ENCODE assay signal across 19 cellular contexts in the genomic region with DNA sequence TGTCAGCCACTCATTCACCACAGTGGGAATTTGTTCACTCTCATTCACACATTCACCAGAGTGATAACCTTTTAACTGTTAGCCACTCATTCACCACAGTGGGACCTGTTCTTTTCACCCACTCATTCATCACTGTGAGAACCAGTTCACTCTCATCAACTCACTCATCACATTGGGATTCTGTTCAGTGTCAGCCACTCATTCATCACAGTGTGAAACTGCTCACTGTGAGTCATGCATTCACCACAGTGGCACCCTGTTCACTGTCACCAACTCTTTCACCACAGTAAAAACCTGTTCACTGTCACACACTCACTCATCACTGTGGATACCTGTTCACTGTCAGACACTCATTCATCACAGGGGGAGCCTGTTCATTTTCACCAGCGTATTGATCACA.
DNase-seq lines count a peak whose midpoint lies in the region; FAIRE-seq lines count a peak whose summit lies in the region.
"Had no signal": no experiment of that assay in that cellular context is flagged by ENCODE, and none has a peak within 500 bp of the region (broad histone marks: within the 10 kb centered on the region; RNA-seq: fewer than 3 reads in every experiment).

No MANE protein-coding gene starts in this region.

- no peaks in the 10 kb centered on the region for H3K4me1 Mint-ChIP-seq in activated naive CD4-positive, alpha-beta T cell treated with anti-CD3 and anti-CD28 coated beads, Interleukin-2, amount 50 U/mL, for 24 hours

- H3K9me3 Mint-ChIP-seq in activated naive CD4-positive, alpha-beta T cell treated with anti-CD3 and anti-CD28 coated beads, Interleukin-2, amount 50 U/mL, for 24 hours, result peaks cover 94% of the 10 kb centered on the region

- no peak for DNase-seq in activated naive CD4-positive, alpha-beta T cell treated with anti-CD3 and anti-CD28 coated beads, Interleukin-2, amount 50 U/mL, for 16 hours
- no peak for DNase-seq in HTR-8/SVneo (ENCODE audit: insufficient read length, low spot score)
- peak; percentile 29 for DNase-seq in RKO (ENCODE audit: low spot score)
- DNase-seq in kidney tubule cell (ENCODE audit: low spot score), result peak; percentile 10
- DNase-seq in DMS153 (lab: John Stamatoyannopoulos, UW), result no peak
- no peak for DNase-seq in HuH-7.5 (ENCODE audit: low spot score)
- DNase-seq: C1 segment of cervical spinal cord; Caco-2; CD4-positive, alpha-beta memory T cell; DMS79; EL; GDM1; GM23248; H7; HCEC 1CT had no signal

- H3K36me3 Mint-ChIP-seq in activated naive CD4-positive, alpha-beta T cell treated with anti-CD3 and anti-CD28 coated beads, Interleukin-2, amount 50 U/mL, for 24 hours, result peaks cover 34% of the 10 kb centered on the region

- FAIRE-seq in HTR-8/SVneo (lab: Jason Lieb, UNC), result peak; percentile 52
- FAIRE-seq: GM12878, GM19239, H1 had no signal

- H3K4me3 Mint-ChIP-seq in activated naive CD4-positive, alpha-beta T cell treated with anti-CD3 and anti-CD28 coated beads, Interleukin-2, amount 50 U/mL, for 24 hours, result no peak overlapping the region
- H3K4me3 Mint-ChIP-seq: CD4-positive, alpha-beta memory T cell had no signal

- peaks cover 7% of the 10 kb centered on the region for H3K27me3 Mint-ChIP-seq in activated naive CD4-positive, alpha-beta T cell treated with anti-CD3 and anti-CD28 coated beads, Interleukin-2, amount 50 U/mL, for 24 hours

- H3K27ac Mint-ChIP-seq in activated naive CD4-positive, alpha-beta T cell treated with anti-CD3 and anti-CD28 coated beads, Interleukin-2, amount 50 U/mL, for 24 hours, result peak overlapping the region; percentile 56

Comparison
In these comparisons a context has a peak if more than half of its experiments do, and no peak if none do; other contexts are left out.
1. DNase-seq: peak in RKO (single experiment) and kidney tubule cell (single experiment); none in activated naive CD4-positive, alpha-beta T cell treated with anti-CD3 and anti-CD28 coated beads, Interleukin-2, amount 50 U/mL, for 16 hours (single experiment), HTR-8/SVneo (single experiment), DMS153 (single experiment) and HuH-7.5 (single experiment).